Comparison of ENCODE assay signal across 8 cellular contexts in genomic region chr2:177906041-177906718, GRCh38.
DNase-seq lines count a peak whose midpoint lies in the region; ATAC-seq and TF ChIP-seq lines count a peak whose summit lies in the region.

No MANE protein-coding gene starts in this region.

- H3K4me3 ChIP-seq in WI38 (ENCODE audit: low read depth, low read length) (no peak overlapping the region), lower lobe of right lung (no peak overlapping the region)

- ATAC-seq in GM18520 (IDR thresholded peaks at IDR 0.05; ENCODE audit: unreplicated experiment): peak; percentile 60
- ATAC-seq in HG03025 (IDR thresholded peaks at IDR 0.05; ENCODE audit: low FRiP score, unreplicated experiment): peak; percentile 85
- peak; percentile 80 to 90 for ATAC-seq in lower lobe of right lung

- no peaks in the 10 kb centered on the region for H3K4me1 ChIP-seq in lower lobe of right lung

- intact Hi-C loops in lower lobe of right lung (cut with DNase I): no loop called here

- H3K36me3 ChIP-seq in lower lobe of right lung: no peaks in the 10 kb centered on the region

- no peaks in the 10 kb centered on the region for H3K27me3 ChIP-seq in lower lobe of right lung (ENCODE audit: low read depth)

- H3K27ac ChIP-seq in lower lobe of right lung: no peak overlapping the region

- DNase-seq in AG08395 (ENCODE audit: low spot score) (peak; percentile 52), NCI-H1930 (lab: John Stamatoyannopoulos, UW) (peak; percentile 10 to 50), cerebellar cortex (ENCODE audit: low spot score) (peak; percentile 46), lower lobe of right lung (peak; percentile 53)
- peak; percentile 35 for DNase-seq in stimulated activated CD8-positive, alpha-beta memory T cell treated with anti-CD3 and anti-CD28 coated beads, Interleukin-15, amount 100 ng/mL, for 24 hours (ENCODE audit: low read depth)

- H3K9me3 ChIP-seq in lower lobe of right lung: no peaks in the 10 kb centered on the region

- TF ChIP-seq CTCF in WI38 (IDR thresholded peaks at IDR 0.05; ENCODE audit: low read depth, low read length): peak; percentile 96
- peak; percentile 74 for TF ChIP-seq CTCF in lower lobe of right lung (IDR thresholded peaks at IDR 0.05)
